8 cellular contexts compared by ENCODE assay signal in genomic region chr19:13212759-13213330, GRCh38.
DNase-seq lines count a peak whose midpoint lies in the region; ATAC-seq and TF ChIP-seq lines count a peak whose summit lies in the region.

No MANE protein-coding gene starts in this region.

- no peak overlapping the region for H3K27ac ChIP-seq in adrenal gland

- no peaks in the 10 kb centered on the region for H3K4me1 ChIP-seq in Caco-2
- no peaks in the 10 kb centered on the region for H3K4me1 ChIP-seq in adrenal gland (replicated peaks in 1 of 2)

- H3K4me3 Mint-ChIP-seq in Caco-2 (ENCODE audit: unreplicated experiment) (no peak overlapping the region), IgD-negative memory B cell (peak overlapping the region; percentile 11 to 78 (median 49))

- H3K27ac Mint-ChIP-seq in Caco-2 (ENCODE audit: unreplicated experiment): no peak overlapping the region
- H3K27ac Mint-ChIP-seq in IgD-negative memory B cell: peak overlapping the region in 1 of 3 donors; percentile 78

- TF ChIP-seq CTCF in Caco-2 (IDR thresholded peaks at IDR 0.05; ENCODE audit: insufficient read depth in 1 of 2, low read depth in 1 of 2, low read length in 1 of 2, severe bottlenecking in 1 of 2, unreplicated experiment in 1 of 2) (peak; percentile 36 to 51), adrenal gland (IDR thresholded peaks at IDR 0.05) (peak in 5 of 6 experiments; percentile 23 to 48 (median 34))

- H3K9me3 Mint-ChIP-seq in Caco-2 (ENCODE audit: unreplicated experiment) (no peaks in the 10 kb centered on the region), IgD-negative memory B cell (no peaks in the 10 kb centered on the region)

- DNase-seq in Caco-2 (peak; percentile 56 to 72), T-helper 2 cell (peak; percentile 48 to 69 (median 66)), adrenal gland (peak; percentile 37 to 70 (median 46)), iris pigment epithelial cell (ENCODE audit: low read depth) (peak; percentile 46), GOT3 (lab: John Stamatoyannopoulos, UW) (no peak)
- peak; percentile 75 for DNase-seq in stimulated activated CD4-positive, alpha-beta T cell treated with anti-CD3 and anti-CD28 coated beads, Interleukin-4, amount 100 ng/mL, for 48 hours (ENCODE audit: low read depth in 2 of 2)

- POLR2A ChIA-PET in Caco-2 (lab: Charles Lee): no interaction called here

- intact Hi-C loops in Caco-2 (cut with micrococcal nuclease; ENCODE audit: unreplicated experiment) (no loop called here), adrenal gland (cut with DNase I) (no loop called here)

- CTCF ChIA-PET in Caco-2 (lab: Charles Lee): interaction anchor here (0.6 kb wide), 1 partner anchor 9 kb away, joined by 3 read pairs; no protein-coding TSS in a partner anchor

- H3K36me3 Mint-ChIP-seq in Caco-2 (ENCODE audit: insufficient read depth, unreplicated experiment) (no peaks in the 10 kb centered on the region), IgD-negative memory B cell (no peaks in the 10 kb centered on the region)

- no peaks in the 10 kb centered on the region for H3K27me3 ChIP-seq in Caco-2 (replicated peaks; ENCODE audit: control insufficient read depth, insufficient read depth, low read length)
- H3K27me3 ChIP-seq in adrenal gland: no peaks in the 10 kb centered on the region

- ATAC-seq in HG03460 (IDR thresholded peaks at IDR 0.05; ENCODE audit: unreplicated experiment): no peak

- H3K4me1 Mint-ChIP-seq in Caco-2 (ENCODE audit: low read depth, unreplicated experiment) (no peaks in the 10 kb centered on the region), IgD-negative memory B cell (peaks cover 24 to 31% (median 30%) of the 10 kb centered on the region in 3 donors)

- TF ChIP-seq POLR2A in adrenal gland (IDR thresholded peaks at IDR 0.05): no peak

- WGBS in adrenal gland, 4 donors: 58 to 69% (median 67%) methylated on average over 6 to 7 of the region's 7 CpGs

- H3K4me3 ChIP-seq in Caco-2 (ENCODE audit: low read depth, low read length) (no peak overlapping the region), adrenal gland (no peak overlapping the region)

- no TSS peak for BruUV-seq in Caco-2 (replicated peaks; lab: Mats Ljungman, UMichigan)

- no peaks in the 10 kb centered on the region for H3K9me3 ChIP-seq in Caco-2
- no peaks in the 10 kb centered on the region for H3K9me3 ChIP-seq in adrenal gland (replicated peaks in 1 of 3)

- H3K36me3 ChIP-seq in Caco-2 (ENCODE audit: control insufficient read depth, insufficient read depth, low read length) (no peaks in the 10 kb centered on the region), adrenal gland (replicated peaks in 1 of 2) (no peaks in the 10 kb centered on the region)

- no peaks in the 10 kb centered on the region for H3K27me3 Mint-ChIP-seq in Caco-2 (ENCODE audit: insufficient read depth, unreplicated experiment)
- H3K27me3 Mint-ChIP-seq in IgD-negative memory B cell: no peaks in the 10 kb centered on the region
